Comparison of ENCODE assay signal across 8 cellular contexts in genomic region chr1:62688687-62689085, GRCh38. TPM values are rescaled to one million over a fixed set of nuclear protein-coding genes. Genes with fewer than 3 reads are reported as not detected.
DNase-seq lines count a peak whose midpoint lies in the region; ATAC-seq, FAIRE-seq and TF ChIP-seq lines count a peak whose summit lies in the region.

No MANE protein-coding gene starts in this region.

- TF ChIP-seq CTCF in astrocyte (IDR thresholded peaks at IDR 0.05; ENCODE audit: insufficient read depth, low read depth, low read length) = no peak
- TF ChIP-seq CTCF in right lobe of liver (IDR thresholded peaks at IDR 0.05) = no peak
- TF ChIP-seq CTCF in transverse colon (IDR thresholded peaks at IDR 0.05) = no peak

- ATAC-seq in right lobe of liver = peak; percentile 1 to 7 (median 4)

- H3K36me3 Mint-ChIP-seq in activated naive CD4-positive, alpha-beta T cell treated with anti-CD3 and anti-CD28 coated beads, Interleukin-2, amount 10 ng/mL, durations not matched to agents 7 days and 5 days = no peaks in the 10 kb centered on the region
- H3K36me3 Mint-ChIP-seq in astrocyte (ENCODE audit: low read depth, unreplicated experiment) = no peaks in the 10 kb centered on the region

- intact Hi-C loops in right lobe of liver (cut with DNase I) (no loop called here), transverse colon (cut with DNase I; ENCODE audit: low total_unique reads) (no loop called here)

- H2AFZ ChIP-seq in astrocyte (ENCODE audit: low read depth, low read length) = peak overlapping the region; percentile 91

- H3K9me3 Mint-ChIP-seq in activated naive CD4-positive, alpha-beta T cell treated with anti-CD3 and anti-CD28 coated beads, Interleukin-2, amount 10 ng/mL, durations not matched to agents 7 days and 5 days = no peaks in the 10 kb centered on the region
- peaks cover 3% of the 10 kb centered on the region for H3K9me3 Mint-ChIP-seq in astrocyte (ENCODE audit: unreplicated experiment)

- peak overlapping the region; percentile 81 for H3K27ac ChIP-seq in astrocyte (ENCODE audit: low read depth, low read length)
- peak overlapping the region; percentile 77 to 91 (median 84) for H3K27ac ChIP-seq in right lobe of liver
- peak overlapping the region; percentile 88 to 95 (median 93) for H3K27ac ChIP-seq in transverse colon

- H3K4me1 ChIP-seq in astrocyte (ENCODE audit: insufficient read depth, low read length) (peaks cover 37% of the 10 kb centered on the region), right lobe of liver (peaks cover 0 to 43% (median 7%) of the 10 kb centered on the region in 4 donors), transverse colon (peaks cover 19 to 46% (median 34%) of the 10 kb centered on the region in 4 donors)

- H3K79me2 ChIP-seq in astrocyte (ENCODE audit: insufficient read depth, low read length) = peaks cover 48% of the 10 kb centered on the region

- no peak for TF ChIP-seq EP300 in transverse colon (IDR thresholded peaks at IDR 0.05; ENCODE audit: low read depth)

- no peak for DNase-seq in activated naive CD4-positive, alpha-beta T cell treated with anti-CD3 and anti-CD28 coated beads, Interleukin-2, amount 10 ng/mL, durations not matched to agents 7 days and 5 days
- no peak for DNase-seq in activated naive CD4-positive, alpha-beta T cell treated with anti-CD3 and anti-CD28 coated beads, Interleukin-2, amount 50 U/mL, for 16 hours
- DNase-seq in HS-5 (ENCODE audit: low read depth) = peak; percentile 24
- peak; percentile 33 for DNase-seq in astrocyte (ENCODE audit: low read depth)
- DNase-seq in right lobe of liver = no peak
- DNase-seq in transverse colon = no peak
- no peak for DNase-seq in activated CD4-positive, alpha-beta T cell treated with anti-CD3 and anti-CD28 coated beads for 48 hours
- DNase-seq in stimulated activated CD4-positive, alpha-beta T cell treated with anti-CD3 and anti-CD28 coated beads, Interleukin-2, amount 100 ng/mL, for 24 hours = no peak

- TF ChIP-seq POLR2A in right lobe of liver (IDR thresholded peaks at IDR 0.05) (no peak), transverse colon (IDR thresholded peaks at IDR 0.05) (no peak)

- H3K9ac ChIP-seq in astrocyte (ENCODE audit: low read length) = peak overlapping the region; percentile 92

- H3K36me3 ChIP-seq in astrocyte (ENCODE audit: insufficient read depth, low read length) = no peaks in the 10 kb centered on the region
- H3K36me3 ChIP-seq in right lobe of liver = no peaks in the 10 kb centered on the region
- H3K36me3 ChIP-seq in transverse colon = no peaks in the 10 kb centered on the region

- peak overlapping the region; percentile 83 for H3K4me3 Mint-ChIP-seq in activated naive CD4-positive, alpha-beta T cell treated with anti-CD3 and anti-CD28 coated beads, Interleukin-2, amount 10 ng/mL, durations not matched to agents 7 days and 5 days
- peak overlapping the region; percentile 92 for H3K4me3 Mint-ChIP-seq in astrocyte (ENCODE audit: unreplicated experiment)

- no peaks in the 10 kb centered on the region for H3K9me3 ChIP-seq in astrocyte (ENCODE audit: insufficient read depth, low read depth, low read length)
- no peaks in the 10 kb centered on the region for H3K9me3 ChIP-seq in right lobe of liver
- H3K9me3 ChIP-seq in transverse colon = no peaks in the 10 kb centered on the region

- H3K27ac Mint-ChIP-seq in activated naive CD4-positive, alpha-beta T cell treated with anti-CD3 and anti-CD28 coated beads, Interleukin-2, amount 10 ng/mL, durations not matched to agents 7 days and 5 days = peak overlapping the region; percentile 25
- peak overlapping the region; percentile 94 for H3K27ac Mint-ChIP-seq in astrocyte (ENCODE audit: unreplicated experiment)

- in situ Hi-C loops in transverse colon (cut with MboI; ENCODE audit: low pct_ligation_motif_present in 1 of 4, low pct_unique_long_range_greater_than_20kb in 1 of 4, low sequenced_read_pairs in 3 of 4) = no loop called here

- H3K4me2 ChIP-seq in astrocyte (ENCODE audit: low read length) = peak overlapping the region; percentile 98

- H3K27me3 ChIP-seq in astrocyte (ENCODE audit: insufficient read depth, low read length) (no peaks in the 10 kb centered on the region), right lobe of liver (no peaks in the 10 kb centered on the region), transverse colon (no peaks in the 10 kb centered on the region)

- peaks cover 12% of the 10 kb centered on the region for H3K4me1 Mint-ChIP-seq in activated naive CD4-positive, alpha-beta T cell treated with anti-CD3 and anti-CD28 coated beads, Interleukin-2, amount 10 ng/mL, durations not matched to agents 7 days and 5 days
- H3K4me1 Mint-ChIP-seq in astrocyte (ENCODE audit: low read depth, unreplicated experiment) = peaks cover 28% of the 10 kb centered on the region

- peaks cover 29% of the 10 kb centered on the region for H4K20me1 ChIP-seq in astrocyte (ENCODE audit: insufficient read depth, low read length)

- FAIRE-seq in astrocyte (lab: Jason Lieb, UNC) = no peak

- CTCF ChIA-PET in activated naive CD4-positive, alpha-beta T cell treated with anti-CD3 and anti-CD28 coated beads, Interleukin-2, amount 10 ng/mL, durations not matched to agents 7 days and 5 days (lab: Charles Lee) = no interaction called here

- H3K4me3 ChIP-seq in astrocyte (ENCODE audit: insufficient read depth, low read depth, low read length) = peak overlapping the region; percentile 96
- H3K4me3 ChIP-seq in right lobe of liver = peak overlapping the region; percentile 69 to 83 (median 79)
- H3K4me3 ChIP-seq in transverse colon = peak overlapping the region; percentile 70 to 96 (median 85)

- 0% methylated on average over 9 of the region's 10 CpGs for WGBS in right lobe of liver (ENCODE audit: insufficient coverage, low coverage, low lambda C conversion rate, missing lambda C conversion rate)
- 3% methylated on average over 10 of the region's 10 CpGs; no CpG with 5 or more reads in 1 of the 2 donors for WGBS in transverse colon (ENCODE audit: low coverage in 1 of 2), 2 donors

- peaks cover 4% of the 10 kb centered on the region for H3K27me3 Mint-ChIP-seq in activated naive CD4-positive, alpha-beta T cell treated with anti-CD3 and anti-CD28 coated beads, Interleukin-2, amount 10 ng/mL, durations not matched to agents 7 days and 5 days
- H3K27me3 Mint-ChIP-seq in astrocyte (ENCODE audit: low read depth, unreplicated experiment) = no peaks in the 10 kb centered on the region

RNA-seq across cellular contexts. Expression of gene DOCK7, which starts 0.5 kb away (rescaled TPM):
- total RNA-seq in astrocyte (68.7 and 71.2 TPM in 2 replicates), right lobe of liver (10 to 100 TPM; 14.1 to 28.4 (median 20.1) TPM), transverse colon (100 to 1,000 TPM in 1 of 4 donors, 10 to 100 TPM in 3; 33.7 to 138 (median 58.1) TPM)

Comparison
In these comparisons a context has a peak if more than half of its experiments do, and no peak if none do; other contexts are left out.
1. DNase-seq: peak in HS-5 (single experiment) and astrocyte (single experiment); none in activated naive CD4-positive, alpha-beta T cell treated with anti-CD3 and anti-CD28 coated beads, Interleukin-2, amount 10 ng/mL, durations not matched to agents 7 days and 5 days (single experiment), activated naive CD4-positive, alpha-beta T cell treated with anti-CD3 and anti-CD28 coated beads, Interleukin-2, amount 50 U/mL, for 16 hours (single experiment), right lobe of liver (0 of 3), transverse colon (single experiment), activated CD4-positive, alpha-beta T cell treated with anti-CD3 and anti-CD28 coated beads for 48 hours (single experiment) and stimulated activated CD4-positive, alpha-beta T cell treated with anti-CD3 and anti-CD28 coated beads, Interleukin-2, amount 100 ng/mL, for 24 hours (0 of 2).
2. Peak in every context shown above with its lines, with median percentiles within 50 percentile points of each other: H3K27ac ChIP-seq and H3K4me3 ChIP-seq.